2 cellular contexts compared by ENCODE assay signal in genomic region chr19:4967738-4968461, GRCh38.
TF ChIP-seq lines count a peak whose summit lies in the region.

No MANE protein-coding gene starts in this region.

TF ChIP-seq in HCT116, 20 proteins besides CTCF, POLR2A, EP300 and RAD21:
- no peak for TF ChIP-seq SRF (IDR thresholded peaks at IDR 0.05; ENCODE audit: low read depth)
- TF ChIP-seq CBX3 (IDR thresholded peaks at IDR 0.05; ENCODE audit: low read depth), result peak; percentile 57; the same call in 1 of the 2 replicates

TF ChIP-seq in HepG2, 621 proteins besides CTCF, POLR2A, EP300 and RAD21 (continues in another document):
- TF ChIP-seq ISX (CRISPR knock-in tag; conservative IDR thresholded peaks at IDR 0.05) (no peak), GATAD2A (CRISPR knock-in tag; IDR thresholded peaks at IDR 0.05) (no peak), TBX3 (IDR thresholded peaks at IDR 0.05; ENCODE audit: borderline replicate concordance) (no peak), ZNF816 (CRISPR knock-in tag; IDR thresholded peaks at IDR 0.05; ENCODE audit: borderline replicate concordance) (peak; percentile 65; the same call in 1 of the 2 replicates), ZNF230 (CRISPR knock-in tag; IDR thresholded peaks at IDR 0.05) (no peak), ZNF878 (CRISPR knock-in tag; IDR thresholded peaks at IDR 0.05) (no peak), ZBTB34 (CRISPR knock-in tag; IDR thresholded peaks at IDR 0.05) (0 out of 2 replicates have a peak, but pooled peaks have one; percentile 51), SKIL (CRISPR knock-in tag; IDR thresholded peaks at IDR 0.05; ENCODE audit: borderline replicate concordance) (no peak), ETV5 (CRISPR knock-in tag; IDR thresholded peaks at IDR 0.05; ENCODE audit: borderline replicate concordance) (0 out of 2 replicates have a peak, but pooled peaks have one; percentile 1), CBX2 (IDR thresholded peaks at IDR 0.05; ENCODE audit: low read depth, low read length) (no peak), CBX2 (CRISPR knock-in tag; IDR thresholded peaks at IDR 0.05; ENCODE audit: low read depth) (0 out of 2 replicates have a peak, but pooled peaks have one; percentile 60), ZBTB37 (CRISPR knock-in tag; IDR thresholded peaks at IDR 0.05) (no peak), ZNF800 (CRISPR knock-in tag; IDR thresholded peaks at IDR 0.05) (no peak), ZNF33A (CRISPR knock-in tag; IDR thresholded peaks at IDR 0.05; ENCODE audit: borderline replicate concordance) (0 out of 2 replicates have a peak, but pooled peaks have one; percentile 41), TFDP1 (CRISPR knock-in tag; IDR thresholded peaks at IDR 0.05; ENCODE audit: borderline replicate concordance) (no peak), ZNF558 (CRISPR knock-in tag; IDR thresholded peaks at IDR 0.05; ENCODE audit: borderline replicate concordance) (no peak), ZNF331 (CRISPR knock-in tag; IDR thresholded peaks at IDR 0.05) (no peak), ZFP62 (CRISPR knock-in tag; IDR thresholded peaks at IDR 0.05) (no peak), ZNF609 (CRISPR knock-in tag; IDR thresholded peaks at IDR 0.05; ENCODE audit: borderline replicate concordance) (0 out of 2 replicates have a peak, but pooled peaks have one; percentile 17), KLF12 (CRISPR knock-in tag; IDR thresholded peaks at IDR 0.05; ENCODE audit: borderline replicate concordance) (no peak), PBX2 (CRISPR knock-in tag; IDR thresholded peaks at IDR 0.05) (no peak), GMEB2 (CRISPR knock-in tag; IDR thresholded peaks at IDR 0.05; ENCODE audit: low read depth) (no peak), DRAP1 (CRISPR knock-in tag; IDR thresholded peaks at IDR 0.05) (no peak), ZBTB42 (CRISPR knock-in tag; IDR thresholded peaks at IDR 0.05) (peak; percentile 10; the same call in 1 of the 2 replicates), ZNF605 (CRISPR knock-in tag; IDR thresholded peaks at IDR 0.05) (0 out of 2 replicates have a peak, but pooled peaks have one; percentile 9), ZNF83 (CRISPR knock-in tag; IDR thresholded peaks at IDR 0.05; ENCODE audit: borderline replicate concordance) (no peak), CSRNP1 (CRISPR knock-in tag; IDR thresholded peaks at IDR 0.05) (0 out of 2 replicates have a peak, but pooled peaks have one; percentile 58), ARID5B (CRISPR knock-in tag; IDR thresholded peaks at IDR 0.05) (no peak), ZBTB21 (CRISPR knock-in tag; IDR thresholded peaks at IDR 0.05) (no peak)
